Comparison of ENCODE assay signal across 15 cellular contexts in the genomic region with DNA sequence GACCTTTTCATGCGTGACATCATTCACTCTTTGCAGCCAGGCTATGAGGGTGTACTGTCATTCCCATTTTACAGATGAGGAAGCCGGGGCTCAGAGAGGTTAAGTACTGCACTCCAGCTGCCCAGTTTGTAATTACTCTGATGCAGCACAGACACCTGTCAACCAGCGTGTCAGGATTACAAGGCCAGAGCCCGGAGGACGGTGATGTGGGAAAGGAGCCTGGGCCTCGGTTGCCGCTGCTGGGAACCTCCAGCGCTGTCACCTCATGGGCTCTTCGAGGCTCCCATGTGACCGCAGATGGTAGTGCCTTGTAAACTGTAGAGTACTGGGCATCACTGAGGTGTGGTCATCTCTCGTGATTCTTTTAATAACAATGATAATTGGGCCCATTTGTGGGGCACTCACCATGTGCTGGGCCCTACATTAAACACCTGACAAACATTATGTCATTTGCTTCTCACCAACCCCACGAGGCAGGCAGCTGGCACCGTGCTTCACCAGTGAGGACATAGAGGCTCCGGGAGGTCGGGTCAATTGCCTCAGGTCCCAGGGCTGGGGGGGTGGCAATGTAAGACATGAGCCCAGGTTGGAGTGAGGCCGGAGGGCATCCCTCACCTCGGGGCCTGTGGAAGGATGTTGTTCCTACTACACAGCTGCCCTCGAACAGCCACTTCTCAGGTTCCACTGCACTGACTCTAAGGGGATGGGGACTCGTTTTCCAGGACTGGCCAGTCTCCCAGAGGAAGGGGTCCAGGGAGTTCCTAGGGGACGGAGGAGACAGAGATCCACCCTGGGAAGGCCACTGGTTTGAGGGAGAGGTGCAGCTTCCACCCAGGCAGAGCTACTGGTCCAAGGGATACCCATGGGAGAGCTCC. TPM values are rescaled to one million over a fixed set of nuclear protein-coding genes. Genes with fewer than 3 reads are reported as not detected.
DNase-seq lines count a peak whose midpoint lies in the region; ATAC-seq and TF ChIP-seq lines count a peak whose summit lies in the region.
"Had no signal": no experiment of that assay in that cellular context is flagged by ENCODE, and none has a peak within 500 bp of the region (broad histone marks: within the 10 kb centered on the region; RNA-seq: fewer than 3 reads in every experiment).

No MANE protein-coding gene starts in this region.

- peaks cover 15% of the 10 kb centered on the region for H3K27me3 Mint-ChIP-seq in H9 (ENCODE audit: low read depth)

- peaks cover 31 to 32% of the 10 kb centered on the region in 2 experiments for H3K4me1 Mint-ChIP-seq in H9

- H2BK15ac ChIP-seq in neuronal stem cell (ENCODE audit: low read length) (no peak overlapping the region), H9 (ENCODE audit: low read depth, low read length) (no peak overlapping the region)

- DNase-seq in Panc1 (ENCODE audit: low read depth, low spot score) (no peak), coronary artery (ENCODE audit: low spot score) (peak; percentile 72), neuronal stem cell (ENCODE audit: low spot score) (no peak), ureter (ENCODE audit: low spot score) (peak; percentile 32), H9 (no peak), NCI-H2171 treated with DMSO at 0.1 percent for 48 hours (lab: John Stamatoyannopoulos, UW) (no peak)
- DNase-seq: CD8-positive, alpha-beta T cell; COR-L47; DMS153 had no signal

- H3K4ac ChIP-seq in neuronal stem cell (ENCODE audit: low read length) = no peak overlapping the region
- no peak overlapping the region for H3K4ac ChIP-seq in H9 (ENCODE audit: low read depth, low read length)

- H3K27ac ChIP-seq in Panc1 (ENCODE audit: low read length) = peak overlapping the region; percentile 64
- H3K27ac ChIP-seq in coronary artery = no peak overlapping the region
- H3K27ac ChIP-seq in neuronal stem cell (replicated peaks; ENCODE audit: low read length) = no peak overlapping the region
- no peak overlapping the region for H3K27ac ChIP-seq in H9 (ENCODE audit: insufficient read length, low read depth, low read length)
- H3K27ac ChIP-seq: GM23248 had no signal

- H2BK12ac ChIP-seq in neuronal stem cell (ENCODE audit: low read length) (no peak overlapping the region), H9 (ENCODE audit: insufficient read length, low read depth, low read length) (no peak overlapping the region)

- H2AK5ac ChIP-seq in neuronal stem cell (ENCODE audit: low read depth, low read length) = no peak overlapping the region
- H2AK5ac ChIP-seq in H9 (ENCODE audit: insufficient read length, low read length) = no peak overlapping the region

- in situ Hi-C loops in Panc1 (cut with HindIII; ENCODE audit: low pct_unique_long_range_greater_than_20kb, low sequenced_read_pairs) = no loop called here

- H3K36me3 ChIP-seq in Panc1 (ENCODE audit: control insufficient read depth, insufficient read depth, low read length) (no peaks in the 10 kb centered on the region), neuronal stem cell (replicated peaks in 1 of 2; ENCODE audit: control insufficient read depth in 2 of 2, insufficient read depth in 2 of 2, low read length in 2 of 2) (no peaks in the 10 kb centered on the region)

- no peak overlapping the region for H2BK20ac ChIP-seq in H9 (ENCODE audit: low read depth, low read length, poor library complexity, severe bottlenecking)

- no peaks in the 10 kb centered on the region for H3K79me2 ChIP-seq in H9 (ENCODE audit: insufficient read depth, low read length)

- H3K9me3 ChIP-seq in Panc1 (ENCODE audit: control insufficient read depth, insufficient read depth, low read depth, low read length) (no peaks in the 10 kb centered on the region), neuronal stem cell (replicated peaks in 1 of 2; ENCODE audit: control insufficient read depth in 2 of 2, insufficient read depth in 1 of 2, low read depth in 1 of 2, low read length in 2 of 2) (no peaks in the 10 kb centered on the region), H9 (ENCODE audit: control insufficient read depth, low read depth, low read length) (no peaks in the 10 kb centered on the region)

- no peak overlapping the region for H4K91ac ChIP-seq in neuronal stem cell (ENCODE audit: low read depth, low read length, poor library complexity)
- no peak overlapping the region for H4K91ac ChIP-seq in H9 (ENCODE audit: insufficient read length, low read depth, low read length)

- intact Hi-C loops in Panc1 (cut with micrococcal nuclease; ENCODE audit: unreplicated experiment) = no loop called here

- H3K4me3 Mint-ChIP-seq in H9 = no peak overlapping the region
- H3K4me3 Mint-ChIP-seq: CD8-positive, alpha-beta T cell; IgD-negative memory B cell had no signal

- H3K4me1 ChIP-seq in Panc1 (ENCODE audit: control insufficient read depth, insufficient read depth, low read length) (peaks cover 13% of the 10 kb centered on the region; the same call in 1 of the 2 replicates), neuronal stem cell (ENCODE audit: control insufficient read depth in 2 of 2, insufficient read depth in 1 of 2, low read depth in 1 of 2, low read length in 2 of 2) (peaks cover 0 to 4% of the 10 kb centered on the region in 2 donors), H9 (ENCODE audit: insufficient read depth, low read length) (peaks cover 7% of the 10 kb centered on the region; the same call in 1 of the 2 replicates)

- H3T11ph ChIP-seq in H9 (ENCODE audit: low read length) = no peak overlapping the region

- WGBS in neuronal stem cell (ENCODE audit: extremely low coverage in 2 of 2, insufficient read length in 2 of 2, insufficient replicate concordance in 1 of 2), 2 donors = no CpG with 5 or more reads among the region's 20 CpGs
- no CpG with 5 or more reads among the region's 20 CpGs for WGBS in H9 (ENCODE audit: extremely low coverage, insufficient read length, low lambda C conversion rate)

- H3K56ac ChIP-seq in H9 (ENCODE audit: insufficient read length, low read depth, low read length) = no peak overlapping the region

- H3K18ac ChIP-seq in neuronal stem cell (ENCODE audit: low read length) (no peak overlapping the region), H9 (ENCODE audit: insufficient read length, low read depth, low read length) (no peak overlapping the region)

- TF ChIP-seq CTCF in Panc1 (IDR thresholded peaks at IDR 0.05) (no peak), coronary artery (IDR thresholded peaks at IDR 0.05) (no peak), H9 (conservative IDR thresholded peaks at IDR 0.05) (no peak)

- no peak overlapping the region for H3K27ac Mint-ChIP-seq in H9
- H3K27ac Mint-ChIP-seq: CD8-positive, alpha-beta T cell; IgD-negative memory B cell had no signal

- H3K14ac ChIP-seq in neuronal stem cell (ENCODE audit: low read length) (no peak overlapping the region), H9 (ENCODE audit: insufficient read depth, low read length) (no peak overlapping the region)

- H3K23me2 ChIP-seq in H9 (ENCODE audit: insufficient read length, low read depth, low read length, poor library complexity, severe bottlenecking) = no peaks in the 10 kb centered on the region

- H4K20me1 ChIP-seq in H9 (ENCODE audit: control insufficient read depth, insufficient read depth, insufficient read length) = no peaks in the 10 kb centered on the region

- H4K5ac ChIP-seq in H9 (ENCODE audit: insufficient read length, low read depth, low read length) = no peak overlapping the region

- H3K4me2 ChIP-seq in neuronal stem cell (ENCODE audit: insufficient read depth, low read length, poor library complexity, severe bottlenecking) = no peak overlapping the region
- no peak overlapping the region for H3K4me2 ChIP-seq in H9 (ENCODE audit: insufficient read depth, insufficient read length, low read length)
- H3K4me2 ChIP-seq: A549 had no signal

- BruUV-seq in Panc1 (replicated peaks; lab: Mats Ljungman, UMichigan) = no TSS peak

- H2AFZ ChIP-seq in neuronal stem cell (ENCODE audit: low read length) (no peak overlapping the region), H9 (ENCODE audit: low read length) (no peak overlapping the region)

- no peaks in the 10 kb centered on the region for H3K27me3 ChIP-seq in Panc1 (ENCODE audit: control insufficient read depth, insufficient read depth, low read length)
- H3K27me3 ChIP-seq in neuronal stem cell (ENCODE audit: control insufficient read depth in 3 of 3, insufficient read depth in 3 of 3, low read depth in 1 of 3, low read length in 3 of 3) = peaks cover 0 to 6% (median 0%) of the 10 kb centered on the region in 3 experiments
- H3K27me3 ChIP-seq in H9 (ENCODE audit: insufficient read depth, low read length) = no peaks in the 10 kb centered on the region

- CTCF ChIA-PET in Panc1 (lab: Charles Lee) = no interaction called here

- POLR2A ChIA-PET in Panc1 (lab: Charles Lee) = no interaction called here

- H4K8ac ChIP-seq in neuronal stem cell (ENCODE audit: low read depth, low read length) (no peak overlapping the region), H9 (replicated peaks; ENCODE audit: insufficient read length, low read depth, low read length) (no peak overlapping the region)

- H3K4me3 ChIP-seq in Panc1 (ENCODE audit: low read depth in 2 of 2, low read length in 2 of 2) = no peak overlapping the region
- H3K4me3 ChIP-seq in coronary artery = no peak overlapping the region
- H3K4me3 ChIP-seq in neuronal stem cell (ENCODE audit: low read length in 2 of 2) = no peak overlapping the region
- H3K4me3 ChIP-seq: A549, GM23248 had no signal

- peaks cover 6 to 9% of the 10 kb centered on the region in 2 experiments; a peak in 2 of 5 replicates for H3K9me3 Mint-ChIP-seq in H9
- H3K9me3 Mint-ChIP-seq: CD8-positive, alpha-beta T cell had no signal

- H2BK5ac ChIP-seq in neuronal stem cell (ENCODE audit: low read length) = peak overlapping the region; percentile 19
- no peak overlapping the region for H2BK5ac ChIP-seq in H9 (ENCODE audit: insufficient read length, low read length)

- no peak overlapping the region for H3K23ac ChIP-seq in neuronal stem cell (ENCODE audit: low read depth, low read length, poor library complexity)
- no peak overlapping the region for H3K23ac ChIP-seq in H9 (ENCODE audit: insufficient read length, low read depth, low read length)

- peaks cover 0 to 3% (median 0%) of the 10 kb centered on the region in 3 experiments; a peak in 2 of 7 replicates for H3K36me3 Mint-ChIP-seq in H9 (ENCODE audit: insufficient read depth in 1 of 3, low read depth in 3 of 3)
- H3K36me3 Mint-ChIP-seq: CD14-positive monocyte; CD8-positive, alpha-beta T cell had no signal

- ATAC-seq in Panc1 (peak; percentile 24; the same call in 1 of the 2 replicates), HG02623 (IDR thresholded peaks at IDR 0.05; ENCODE audit: unreplicated experiment) (no peak)
- ATAC-seq: CD8-positive, alpha-beta T cell had no signal

- H3K9ac ChIP-seq in neuronal stem cell (ENCODE audit: low read depth, low read length, poor library complexity) = no peak overlapping the region
- no peak overlapping the region for H3K9ac ChIP-seq in H9 (ENCODE audit: extremely low read depth, insufficient read length, low read length)
- H3K9ac ChIP-seq: GM23248 had no signal

- H2BK120ac ChIP-seq in neuronal stem cell (ENCODE audit: low read depth, low read length) = no peak overlapping the region
- H2BK120ac ChIP-seq in H9 (ENCODE audit: low read depth, low read length, poor library complexity, severe bottlenecking) = no peak overlapping the region

- H3K79me1 ChIP-seq in neuronal stem cell (ENCODE audit: low read depth, low read length) (no peaks in the 10 kb centered on the region), H9 (ENCODE audit: insufficient read depth, low read depth, low read length, poor library complexity, severe bottlenecking) (no peaks in the 10 kb centered on the region)

RNA-seq across cellular contexts. Expression of gene PADI1, which starts 42.8 kb away (rescaled TPM):
- total RNA-seq in Panc1 (2021; ENCODE audit: unreplicated experiment) (2.3 TPM), ureter (0.86 TPM), H9 (2021) (0.20 and 0.24 TPM in 2 replicates)
- polyA plus RNA-seq in Panc1 (2012; ENCODE audit: insufficient read length) = 2.6 TPM
- 0.18 TPM for polyA plus RNA-seq in neuronal stem cell (2013, experiment 1 of 2)
- polyA plus RNA-seq in neuronal stem cell (2013, experiment 2 of 2) = 0.11 TPM
- total RNA-seq: CD8-positive, alpha-beta T cell had no signal
- polyA plus RNA-seq: AG04450, CD14-positive monocyte, IgD-negative memory B cell had no signal

RNA-seq across cellular contexts. Expression of gene PADI2, which starts 42.9 kb away (rescaled TPM):
- 507 TPM for total RNA-seq in Panc1 (2021; ENCODE audit: unreplicated experiment)
- 830 TPM for polyA plus RNA-seq in Panc1 (2012; ENCODE audit: insufficient read length)
- 0.43 TPM for polyA plus RNA-seq in neuronal stem cell (2013, experiment 1 of 2)
- polyA plus RNA-seq in neuronal stem cell (2013, experiment 2 of 2) = 0.64 TPM
- total RNA-seq in ureter = 1.8 TPM
- 3.0 and 3.9 TPM in 2 replicates for total RNA-seq in H9 (2021)
- total RNA-seq: CD8-positive, alpha-beta T cell had no signal
- polyA plus RNA-seq: AG04450 had no signal

Comparison
In these comparisons a context has a peak if more than half of its experiments do, and no peak if none do; other contexts are left out.
1. DNase-seq: peak in coronary artery (single experiment) and ureter (single experiment); none in Panc1 (single experiment), neuronal stem cell (single experiment), H9 (single experiment) and NCI-H2171 treated with DMSO at 0.1 percent for 48 hours (single experiment).
2. RNA of gene PADI2, which starts 42.9 kb away (total RNA-seq): 507 TPM in Panc1 (single experiment); 3.0 to 3.9 TPM in H9 and 1.8 TPM in ureter (single experiment); every median in the first group is over 100 times any median in the second.